ENCODE assay signal across 21 cellular contexts in the genomic region with DNA sequence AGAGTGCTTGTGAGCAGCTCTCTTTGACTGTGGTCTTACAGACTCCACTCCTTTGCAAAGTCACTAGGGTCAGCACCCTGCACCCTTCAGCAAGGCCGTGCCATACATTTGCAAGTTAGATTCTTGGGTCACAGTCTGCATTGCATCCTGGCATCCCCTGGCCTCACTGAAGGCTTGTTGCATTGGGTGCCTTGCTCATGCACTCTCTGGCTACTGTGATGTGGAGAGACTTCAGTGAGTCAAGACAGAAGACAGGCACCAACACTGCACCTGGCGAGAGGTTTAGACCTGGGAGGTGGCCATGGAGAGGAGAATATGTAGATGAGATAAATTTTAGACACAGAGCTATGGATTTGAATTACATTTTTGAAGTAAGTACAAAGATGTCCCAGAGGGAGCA.
"Had no signal": no experiment of that assay in that cellular context is flagged by ENCODE, and none has a peak within 500 bp of the region (broad histone marks: within the 10 kb centered on the region; RNA-seq: fewer than 3 reads in every experiment).

No MANE protein-coding gene starts in this region.

- H3K9me3 ChIP-seq: adrenal gland, Peyer's patch, SJSA1 had no signal

- H3K36me3 ChIP-seq: adrenal gland, Peyer's patch, SJSA1 had no signal

- H3K27ac Mint-ChIP-seq: activated CD8-positive, alpha-beta T cell treated with anti-CD3 and anti-CD28 coated beads for 36 hours; activated naive CD4-positive, alpha-beta T cell treated with anti-CD3 and anti-CD28 coated beads, Interleukin-2, amount 10 ng/mL, durations not matched to agents 7 days and 5 days; activated naive CD8-positive, alpha-beta T cell treated with anti-CD3 and anti-CD28 coated beads for 36 hours; activated T-cell treated with anti-CD3 and anti-CD28 coated beads, Interleukin-2, amount 50 U/mL, for 72 hours; activated T-helper 2 cell treated with anti-CD3 and anti-CD28 coated beads, Interferon-gamma antibody, Interleukin-2, Interleukin-4, amounts not matched to agents 10 μg/mL and 5 μg/mL and 100 μg/mL, durations not matched to agents 14 hours and 24 hours and 36 hours had no signal

- H3K4me1 ChIP-seq: adrenal gland, Peyer's patch, SJSA1 had no signal

- H3K4me3 Mint-ChIP-seq: activated CD8-positive, alpha-beta T cell treated with anti-CD3 and anti-CD28 coated beads for 36 hours; activated naive CD4-positive, alpha-beta T cell treated with anti-CD3 and anti-CD28 coated beads, Interleukin-2, amount 10 ng/mL, durations not matched to agents 7 days and 5 days; activated naive CD8-positive, alpha-beta T cell treated with anti-CD3 and anti-CD28 coated beads for 36 hours; activated T-cell treated with anti-CD3 and anti-CD28 coated beads, Interleukin-2, amount 50 U/mL, for 72 hours had no signal

- H3K4me1 Mint-ChIP-seq: activated naive CD4-positive, alpha-beta T cell treated with anti-CD3 and anti-CD28 coated beads, Interleukin-2, amount 10 ng/mL, durations not matched to agents 7 days and 5 days; activated naive CD8-positive, alpha-beta T cell treated with anti-CD3 and anti-CD28 coated beads for 36 hours had no signal

- H3K4me3 ChIP-seq: adrenal gland, Peyer's patch, SJSA1 had no signal

- H3K9me3 Mint-ChIP-seq: activated CD8-positive, alpha-beta T cell treated with anti-CD3 and anti-CD28 coated beads for 36 hours; activated naive CD4-positive, alpha-beta T cell treated with anti-CD3 and anti-CD28 coated beads, Interleukin-2, amount 10 ng/mL, durations not matched to agents 7 days and 5 days; activated naive CD8-positive, alpha-beta T cell treated with anti-CD3 and anti-CD28 coated beads for 36 hours; activated T-cell treated with anti-CD3 and anti-CD28 coated beads, Interleukin-2, amount 50 U/mL, for 72 hours; activated T-helper 2 cell treated with anti-CD3 and anti-CD28 coated beads, Interferon-gamma antibody, Interleukin-2, Interleukin-4, amounts not matched to agents 10 μg/mL and 5 μg/mL and 100 μg/mL, durations not matched to agents 14 hours and 24 hours and 36 hours had no signal

- H3K27ac ChIP-seq: adrenal gland, Peyer's patch, SJSA1 had no signal

- H3K27me3 ChIP-seq: adrenal gland, Peyer's patch, SJSA1 had no signal

- DNase-seq: activated CD4-positive, alpha-beta T cell treated with anti-CD3 and anti-CD28 coated beads for 4 hours; activated CD8-positive, alpha-beta memory T cell treated with anti-CD3 and anti-CD28 coated beads, Interleukin-2, amount 50 U/mL, for 4 hours; activated CD8-positive, alpha-beta T cell treated with anti-CD3 and anti-CD28 coated beads for 36 hours; activated gamma-delta T cell treated with Interleukin-2 at 50 U/mL for 16 hours; activated naive CD4-positive, alpha-beta T cell treated with anti-CD3 and anti-CD28 coated beads, Interleukin-2, amount 10 ng/mL, durations not matched to agents 7 days and 5 days; activated naive CD8-positive, alpha-beta T cell treated with anti-CD3 and anti-CD28 coated beads for 36 hours; activated T-cell treated with anti-CD3 and anti-CD28 coated beads, Interleukin-2, amount 50 U/mL, for 72 hours; anterior cingulate cortex; IMR-90; Kasumi-1; KBM-7; NCI-H1105 treated with DMSO at 0.1 percent for 48 hours; NCI-H1930; NCI-H345; Peyer's patch; SW 1271 had no signal

- ATAC-seq: activated CD4-positive, CD25-positive, alpha-beta regulatory T cell treated with anti-CD3 and anti-CD28 coated beads, Interleukin-2, amount 50 U/mL, for 24 hours; activated CD8-positive, alpha-beta T cell treated with anti-CD3 and anti-CD28 coated beads for 36 hours; activated T-cell treated with anti-CD3 and anti-CD28 coated beads, Interleukin-2, amount 50 U/mL, for 72 hours; SK-N-SH treated with all-trans-retinoic acid at 6 μM for 48 hours had no signal

- H3K36me3 Mint-ChIP-seq: activated naive CD4-positive, alpha-beta T cell treated with anti-CD3 and anti-CD28 coated beads, Interleukin-2, amount 10 ng/mL, durations not matched to agents 7 days and 5 days; activated naive CD8-positive, alpha-beta T cell treated with anti-CD3 and anti-CD28 coated beads for 36 hours had no signal

- H3K27me3 Mint-ChIP-seq: activated CD8-positive, alpha-beta T cell treated with anti-CD3 and anti-CD28 coated beads for 36 hours; activated naive CD8-positive, alpha-beta T cell treated with anti-CD3 and anti-CD28 coated beads for 36 hours had no signal
